Comparison of ENCODE assay signal across 23 cellular contexts in the genomic region with DNA sequence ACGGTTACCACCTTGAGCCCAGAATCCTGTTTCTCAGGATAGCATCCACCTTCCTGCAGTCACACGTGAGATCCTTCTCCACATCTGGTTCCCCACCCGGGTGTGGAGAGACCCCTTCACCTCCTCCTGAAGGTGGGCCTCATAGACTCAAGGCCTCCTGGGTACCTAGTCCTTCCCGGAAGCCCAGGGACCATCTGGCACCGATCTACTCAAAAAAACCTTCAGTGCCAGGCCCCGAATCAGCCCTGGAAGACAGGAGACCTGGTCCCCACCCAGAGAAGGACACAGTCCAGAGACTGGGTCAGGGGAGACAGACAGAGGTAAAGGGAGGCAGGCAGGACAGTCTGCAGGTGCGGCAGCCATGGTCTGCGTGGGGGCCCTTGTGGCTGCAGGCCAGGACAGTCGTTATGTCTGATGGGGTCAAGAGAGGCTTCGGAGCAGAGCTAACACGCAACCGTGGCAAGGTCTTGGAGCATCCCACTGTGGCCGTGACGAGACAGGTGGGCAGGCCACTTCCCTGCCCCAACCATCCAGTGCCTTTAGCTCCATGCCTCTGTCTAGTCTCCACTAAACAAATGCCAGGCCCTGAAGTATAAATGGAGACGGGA.
"Had no signal": no experiment of that assay in that cellular context is flagged by ENCODE, and none has a peak within 500 bp of the region (broad histone marks: within the 10 kb centered on the region; RNA-seq: fewer than 3 reads in every experiment).

No MANE protein-coding gene starts in this region.

- H3K9me3 ChIP-seq: gastrocnemius medialis, pancreas, prostate gland, testis, transverse colon had no signal

- H3K27ac ChIP-seq: gastrocnemius medialis, pancreas, prostate gland, testis, transverse colon had no signal

- H3K4me2 ChIP-seq: smooth muscle cell had no signal

- H3K27me3 ChIP-seq: gastrocnemius medialis, pancreas, testis, transverse colon had no signal

- H3K4me1 ChIP-seq: gastrocnemius medialis, pancreas, prostate gland, testis had no signal

- H3K4me3 ChIP-seq: gastrocnemius medialis, pancreas, prostate gland, smooth muscle cell, testis, transverse colon had no signal

- ATAC-seq: activated naive CD8-positive, alpha-beta T cell treated with anti-CD3 and anti-CD28 coated beads, Interleukin-2, amount 50 U/mL, for 24 hours; gastrocnemius medialis; left cardiac atrium; left ventricle myocardium superior; pancreas; stimulated activated naive CD8-positive, alpha-beta T cell treated with anti-CD3 and anti-CD28 coated beads, Interleukin-15, Interleukin-2, amounts not matched to agents 100 U/mL and 50 U/mL, for 24 hours; T-helper 17 cell had no signal

- DNase-seq: activated CD4-positive, alpha-beta memory T cell treated with anti-CD3 and anti-CD28 coated beads, Interleukin-2, amount 10 ng/mL, durations not matched to agents 7 days and 5 days; activated CD4-positive, alpha-beta T cell treated with anti-CD3 and anti-CD28 coated beads, Interleukin-2, amount 10 ng/mL, durations not matched to agents 7 days and 5 days; activated CD4-positive, CD25-positive, alpha-beta regulatory T cell treated with anti-CD3 and anti-CD28 coated beads, Interleukin-2, amount 50 U/mL, for 72 hours; activated naive CD8-positive, alpha-beta T cell treated with anti-CD3 and anti-CD28 coated beads, Interleukin-2, amount 50 U/mL, for 24 hours; activated T-cell treated with anti-CD3 and anti-CD28 coated beads, Interleukin-2, amount 50 U/mL, for 48 hours; amygdala; gastrocnemius medialis; glutamatergic neuron; left cardiac atrium; left ventricle myocardium superior; mammary epithelial cell; naive B cell; nephron progenitor cell; pancreas; retina; stimulated activated CD4-positive, alpha-beta T cell treated with anti-CD3 and anti-CD28 coated beads, Interleukin-15, amount 100 ng/mL, for 24 hours; stimulated activated naive CD8-positive, alpha-beta T cell treated with anti-CD3 and anti-CD28 coated beads, Interleukin-15, Interleukin-2, amounts not matched to agents 100 U/mL and 50 U/mL, for 24 hours; T-helper 17 cell; T1000; testis; transverse colon had no signal

- H3K36me3 ChIP-seq: gastrocnemius medialis, pancreas, prostate gland, transverse colon had no signal
